Comparison of ENCODE assay signal across 8 cellular contexts in the genomic region with DNA sequence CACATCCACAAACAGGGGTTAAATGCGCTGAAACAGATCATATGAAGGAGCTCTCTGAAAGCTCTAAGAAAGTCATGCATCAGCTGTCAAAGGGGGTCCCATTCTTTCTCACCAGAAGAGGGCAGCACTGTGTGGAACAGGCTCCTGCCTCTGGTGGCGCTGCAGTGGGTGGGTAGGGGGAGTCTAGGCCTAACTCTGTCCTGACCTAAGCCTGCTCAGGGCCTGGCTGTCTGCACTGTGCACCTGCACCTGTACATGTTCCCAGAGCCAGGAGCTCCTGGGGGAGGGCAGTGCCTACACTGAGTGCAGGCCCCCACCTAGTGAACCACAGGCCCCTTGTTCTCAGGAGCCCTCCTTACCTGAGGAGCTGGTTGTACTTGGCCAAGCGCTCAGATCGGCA. TPM values are rescaled to one million over a fixed set of nuclear protein-coding genes. Genes with fewer than 3 reads are reported as not detected.
A peak's percentile ranks its signal among the peaks of the same experiment; 100 is the strongest.
DNase-seq lines count a peak whose midpoint lies in the region; ATAC-seq lines count a peak whose summit lies in the region.

No MANE protein-coding gene starts in this region.

- DNase-seq in Caki2 (ENCODE audit: low read depth) (peak; percentile 38), HK-2 (ENCODE audit: unreplicated experiment) (peak; percentile 50), activated T-cell treated with anti-CD3 and anti-CD28 coated beads for 1 hour (ENCODE audit: low read depth) (peak; percentile 39), glomerular visceral epithelial cell (ENCODE audit: extremely low spot score) (peak; percentile 45), SIG-M5 treated with dmso at 0.1 percent for 504 hours (lab: John Stamatoyannopoulos, UW; ENCODE audit: unreplicated experiment) (no peak)

- ATAC-seq in GM18873 (IDR thresholded peaks at IDR 0.05; ENCODE audit: low FRiP score, unreplicated experiment), result no peak
- no peak for ATAC-seq in HG03354 (IDR thresholded peaks at IDR 0.05; ENCODE audit: poor library complexity, severe bottlenecking, unreplicated experiment)
- no peak for ATAC-seq in GM21619 (IDR thresholded peaks at IDR 0.05; ENCODE audit: unreplicated experiment)

- in situ Hi-C loops in Caki2 (cut with HindIII; ENCODE audit: low pct_unique_long_range_greater_than_20kb, low sequenced_read_pairs), result no loop called here

RNA-seq across cellular contexts. Expression of a gene that starts 16.0 kb away (rescaled TPM):
- 3,891 and 4,382 TPM in 2 replicates for total RNA-seq in Caki2 (2014; rRNA removed; shearing (Covaris generic); ENCODE audit: low replicate concordance)

RNA-seq across cellular contexts. Expression of a gene that starts 45.1 kb away (rescaled TPM):
- total RNA-seq in Caki2 (2014; rRNA removed; shearing (Covaris generic); ENCODE audit: low replicate concordance), result 9.8 and 38.6 TPM in 2 replicates
